In genomic region chr9:99189186-99189585, GRCh38 we compare ENCODE assay signal across 15 cellular contexts. TPM values are rescaled to one million over a fixed set of nuclear protein-coding genes. Genes with fewer than 3 reads are reported as not detected.
DNase-seq lines count a peak whose midpoint lies in the region; ATAC-seq and TF ChIP-seq lines count a peak whose summit lies in the region.
"Had no signal": no experiment of that assay in that cellular context is flagged by ENCODE, and none has a peak within 500 bp of the region (broad histone marks: within the 10 kb centered on the region; RNA-seq: fewer than 3 reads in every experiment).

No MANE protein-coding gene starts in this region.

- WGBS in esophagus muscularis mucosa: 68% methylated on average over 2 of the region's 2 CpGs

- H3K36me3 Mint-ChIP-seq in stimulated activated effector memory CD8-positive, alpha-beta T cell treated with anti-CD3 and anti-CD28 coated beads, Interleukin-12 subunit alpha, Interleukin-12 subunit beta, amount 100 ng/mL, for 72 hours: no peaks in the 10 kb centered on the region
- H3K36me3 Mint-ChIP-seq in WTC11: no peaks in the 10 kb centered on the region
- H3K36me3 Mint-ChIP-seq: CD4-positive, CD25-positive, alpha-beta regulatory T cell; CD8-positive, alpha-beta T cell had no signal

- H3K4me3 ChIP-seq in OCI-LY3 (ENCODE audit: low read length) (peak overlapping the region; percentile 22; the same call in 1 of the 2 replicates), esophagus muscularis mucosa (no peak overlapping the region)
- H3K4me3 ChIP-seq: BLaER1, HAP-1 had no signal

- peak overlapping the region; percentile 55 for H3K4me2 ChIP-seq in OCI-LY3 (ENCODE audit: low read length)
- H3K4me2 ChIP-seq: BLaER1 had no signal

- H3K79me2 ChIP-seq in OCI-LY3 (ENCODE audit: low read length): no peaks in the 10 kb centered on the region

- CTCF ChIA-PET in WTC11 (lab: Charles Lee): interaction anchor here (1.0 to 1.1 kb wide), 2 partner anchors 43 to 52 kb away, joined by 3 read pairs; no protein-coding TSS in a partner anchor

- H2AFZ ChIP-seq in OCI-LY3 (ENCODE audit: low read depth, low read length): no peak overlapping the region

- no peaks in the 10 kb centered on the region for H3K27me3 ChIP-seq in OCI-LY3 (ENCODE audit: low read depth, low read length)
- no peaks in the 10 kb centered on the region for H3K27me3 ChIP-seq in esophagus muscularis mucosa
- H3K27me3 ChIP-seq: BLaER1 had no signal

- H3K4me1 ChIP-seq in OCI-LY3 (ENCODE audit: low read length) (peaks cover 75% of the 10 kb centered on the region), esophagus muscularis mucosa (peaks cover 10 to 12% (median 10%) of the 10 kb centered on the region in 4 donors)
- H3K4me1 ChIP-seq: Caco-2, HAP-1 had no signal

- H3K9me3 ChIP-seq in OCI-LY3 (ENCODE audit: insufficient read depth, low read length) (no peaks in the 10 kb centered on the region), esophagus muscularis mucosa (no peaks in the 10 kb centered on the region)
- H3K9me3 ChIP-seq: BLaER1, Caco-2, HAP-1 had no signal

- no peaks in the 10 kb centered on the region for H4K20me1 ChIP-seq in OCI-LY3 (ENCODE audit: insufficient read depth, low read length)
- H4K20me1 ChIP-seq: BLaER1 had no signal

- no peak overlapping the region for H3K9ac ChIP-seq in OCI-LY3 (ENCODE audit: low read length)
- H3K9ac ChIP-seq: BLaER1 had no signal

- DNase-seq in esophagus muscularis mucosa (ENCODE audit: extremely low spot score) (peak; percentile 77), WTC11 (ENCODE audit: low spot score) (no peak), left colon (no peak)
- DNase-seq in stimulated activated effector memory CD8-positive, alpha-beta T cell treated with anti-CD3 and anti-CD28 coated beads, Interleukin-12 subunit alpha, Interleukin-12 subunit beta, amount 100 ng/mL, for 72 hours (ENCODE audit: low spot score in 2 of 2): no peak
- DNase-seq in stimulated activated CD4-positive, alpha-beta T cell treated with anti-CD3 and anti-CD28 coated beads, Interleukin-2, amount 100 ng/mL, for 48 hours: no peak
- DNase-seq: Caco-2; CD4-positive, CD25-positive, alpha-beta regulatory T cell; CD8-positive, alpha-beta T cell; DMS153; DND-41; GOT3 had no signal

- H3K36me3 ChIP-seq in OCI-LY3 (replicated peaks; ENCODE audit: low read depth, low read length) (no peaks in the 10 kb centered on the region), esophagus muscularis mucosa (no peaks in the 10 kb centered on the region)
- H3K36me3 ChIP-seq: BLaER1, HAP-1 had no signal

- no peak for TF ChIP-seq POLR2A in esophagus muscularis mucosa (IDR thresholded peaks at IDR 0.05; ENCODE audit: low read depth)

- ATAC-seq in stimulated activated effector memory CD8-positive, alpha-beta T cell treated with anti-CD3 and anti-CD28 coated beads, Interleukin-12 subunit alpha, Interleukin-12 subunit beta, amount 100 ng/mL, for 72 hours: no peak
- ATAC-seq in WTC11 (no peak), left colon (no peak)
- ATAC-seq: CD8-positive, alpha-beta T cell had no signal

- no peaks in the 10 kb centered on the region for H3K9me3 Mint-ChIP-seq in stimulated activated effector memory CD8-positive, alpha-beta T cell treated with anti-CD3 and anti-CD28 coated beads, Interleukin-12 subunit alpha, Interleukin-12 subunit beta, amount 100 ng/mL, for 72 hours
- H3K9me3 Mint-ChIP-seq in WTC11: no peaks in the 10 kb centered on the region
- H3K9me3 Mint-ChIP-seq: CD8-positive, alpha-beta T cell had no signal

- H3K4me3 Mint-ChIP-seq in stimulated activated effector memory CD8-positive, alpha-beta T cell treated with anti-CD3 and anti-CD28 coated beads, Interleukin-12 subunit alpha, Interleukin-12 subunit beta, amount 100 ng/mL, for 72 hours: no peak overlapping the region
- H3K4me3 Mint-ChIP-seq in WTC11: no peak overlapping the region
- H3K4me3 Mint-ChIP-seq: CD4-positive, CD25-positive, alpha-beta regulatory T cell; CD8-positive, alpha-beta T cell had no signal

- peaks cover 2% of the 10 kb centered on the region; the same call in 1 of the 2 replicates for H3K27me3 Mint-ChIP-seq in WTC11 (ENCODE audit: low read depth)

- TF ChIP-seq EP300 in esophagus muscularis mucosa (IDR thresholded peaks at IDR 0.05): no peak

- TF ChIP-seq CTCF in OCI-LY3 (IDR thresholded peaks at IDR 0.05; ENCODE audit: low read depth, low read length) (no peak), esophagus muscularis mucosa (IDR thresholded peaks at IDR 0.05) (no peak), WTC11 (IDR thresholded peaks at IDR 0.05) (no peak)

- POLR2A ChIA-PET in WTC11 (lab: Charles Lee): no interaction called here

- intact Hi-C loops in esophagus muscularis mucosa (cut with DNase I): loop anchor here (10.0 kb wide), 1 partner anchor 1136 kb away; no protein-coding TSS in a partner anchor
- intact Hi-C loops in left colon (cut with DNase I, micrococcal nuclease): loop anchor here in 1 of 2 donors (10.0 kb wide), 1 partner anchor 1026 kb away; no protein-coding TSS in a partner anchor

- peaks cover 17% of the 10 kb centered on the region for H3K4me1 Mint-ChIP-seq in stimulated activated effector memory CD8-positive, alpha-beta T cell treated with anti-CD3 and anti-CD28 coated beads, Interleukin-12 subunit alpha, Interleukin-12 subunit beta, amount 100 ng/mL, for 72 hours
- peaks cover 12% of the 10 kb centered on the region for H3K4me1 Mint-ChIP-seq in WTC11

- H3K27ac Mint-ChIP-seq in stimulated activated effector memory CD8-positive, alpha-beta T cell treated with anti-CD3 and anti-CD28 coated beads, Interleukin-12 subunit alpha, Interleukin-12 subunit beta, amount 100 ng/mL, for 72 hours: peak overlapping the region; percentile 29
- H3K27ac Mint-ChIP-seq in WTC11: no peak overlapping the region
- H3K27ac Mint-ChIP-seq: CD4-positive, CD25-positive, alpha-beta regulatory T cell; CD8-positive, alpha-beta T cell had no signal

- H3K27ac ChIP-seq in OCI-LY3 (ENCODE audit: low read length): no peak overlapping the region
- no peak overlapping the region for H3K27ac ChIP-seq in esophagus muscularis mucosa (replicated peaks in 1 of 4)
- H3K27ac ChIP-seq: BLaER1, C4-2B had no signal

TF ChIP-seq in WTC11, 78 proteins besides CTCF, POLR2A, EP300 and RAD21 (continues in another document):
- no peak for TF ChIP-seq ZNF416 (CRISPR knock-in tag; IDR thresholded peaks at IDR 0.05)
- no peak for TF ChIP-seq IRF1 (CRISPR knock-in tag; IDR thresholded peaks at IDR 0.05)
- TF ChIP-seq GRHL2 (CRISPR knock-in tag; IDR thresholded peaks at IDR 0.05; ENCODE audit: insufficient replicate concordance, severe bottlenecking): no peak
- TF ChIP-seq SMAD3 (CRISPR knock-in tag; IDR thresholded peaks at IDR 0.05; ENCODE audit: borderline replicate concordance): no peak
- no peak for TF ChIP-seq ZNF532 (CRISPR knock-in tag; IDR thresholded peaks at IDR 0.05; ENCODE audit: borderline replicate concordance)
- TF ChIP-seq GTF2I (CRISPR knock-in tag; conservative IDR thresholded peaks at IDR 0.05): no peak
- TF ChIP-seq ZBTB21 (CRISPR knock-in tag; IDR thresholded peaks at IDR 0.05; ENCODE audit: borderline replicate concordance): no peak

RNA-seq across cellular contexts. Expression of gene ALG2, which starts 32.6 kb away (rescaled TPM):
- total RNA-seq in esophagus muscularis mucosa: 10 to 100 TPM; 19.5 to 33.4 (median 26.2) TPM
- total RNA-seq in WTC11 (2021): 24.0 to 25.2 TPM (median 25.0 TPM) in 3 replicates
- total RNA-seq in left colon: 10 to 100 TPM; 28.5 to 34.2 TPM

RNA-seq across cellular contexts. Expression of gene SEC61B, which starts 32.9 kb away (rescaled TPM):
- total RNA-seq in esophagus muscularis mucosa (10 to 100 TPM; 53.6 to 67.9 (median 62.9) TPM), WTC11 (2021) (153 to 167 TPM (median 156 TPM) in 3 replicates), left colon (100 to 1,000 TPM; 102 to 110 TPM)
